ENCODE assay signal across 8 cellular contexts in genomic region chr17:40190197-40191021, GRCh38. TPM values are rescaled to one million over a fixed set of nuclear protein-coding genes. Genes with fewer than 3 reads are reported as not detected.
A peak's percentile ranks its signal among the peaks of the same experiment; 100 is the strongest.
DNase-seq lines count a peak whose midpoint lies in the region; ATAC-seq, FAIRE-seq and TF ChIP-seq lines count a peak whose summit lies in the region.

No MANE protein-coding gene starts in this region.

- H3K4me3 Mint-ChIP-seq in activated T-helper 1 cell treated with anti-CD3 and anti-CD28 coated beads, Interleukin-12 subunit alpha, Interleukin-12 subunit beta, Interleukin-2, Interleukin-4 antibody, amounts not matched to agents 30 ng/mL and 10 ng/mL and 1 ng/mL, durations not matched to agents 14 hours and 24 hours and 36 hours = peak overlapping the region; percentile 72

- TF ChIP-seq CTCF in testis (IDR thresholded peaks at IDR 0.05) = peak in 2 of 3 experiments; percentile 14 to 17
- no peak for TF ChIP-seq CTCF in lower leg skin (IDR thresholded peaks at IDR 0.05)

- H3K27me3 Mint-ChIP-seq in activated T-helper 1 cell treated with anti-CD3 and anti-CD28 coated beads, Interleukin-12 subunit alpha, Interleukin-12 subunit beta, Interleukin-2, Interleukin-4 antibody, amounts not matched to agents 30 ng/mL and 10 ng/mL and 1 ng/mL, durations not matched to agents 14 hours and 24 hours and 36 hours (ENCODE audit: insufficient read depth) = peaks cover 2% of the 10 kb centered on the region

- peaks cover 16% of the 10 kb centered on the region for H3K4me1 Mint-ChIP-seq in activated T-helper 1 cell treated with anti-CD3 and anti-CD28 coated beads, Interleukin-12 subunit alpha, Interleukin-12 subunit beta, Interleukin-2, Interleukin-4 antibody, amounts not matched to agents 30 ng/mL and 10 ng/mL and 1 ng/mL, durations not matched to agents 14 hours and 24 hours and 36 hours (ENCODE audit: low read depth)

- 38 to 39% methylated on average over 9 to 15 of the region's 15 CpGs for WGBS in testis, 2 donors
- WGBS in lower leg skin, 2 donors = 66 to 75% methylated on average over 13 to 15 of the region's 15 CpGs

- no peak overlapping the region for H3K27ac Mint-ChIP-seq in activated T-helper 1 cell treated with anti-CD3 and anti-CD28 coated beads, Interleukin-12 subunit alpha, Interleukin-12 subunit beta, Interleukin-2, Interleukin-4 antibody, amounts not matched to agents 30 ng/mL and 10 ng/mL and 1 ng/mL, durations not matched to agents 14 hours and 24 hours and 36 hours

- H3K36me3 ChIP-seq in testis (ENCODE audit: low read depth, missing control alignments) = no peaks in the 10 kb centered on the region

- H3K4me3 ChIP-seq in iPS-18c (ENCODE audit: insufficient read depth, low read depth, low read length) (peak overlapping the region; percentile 61; the same call in 1 of the 2 replicates), testis (peak overlapping the region in 1 of 2 donors; percentile 64), lower leg skin (ENCODE audit: low read depth, poor library complexity, severe bottlenecking) (no peak overlapping the region)

- no peak for ATAC-seq in HG03108 (IDR thresholded peaks at IDR 0.05; ENCODE audit: unreplicated experiment)

- intact Hi-C loops in activated T-helper 1 cell treated with anti-CD3 and anti-CD28 coated beads, Interleukin-12 subunit alpha, Interleukin-12 subunit beta, Interleukin-2, Interleukin-4 antibody, amounts not matched to agents 30 ng/mL and 10 ng/mL and 1 ng/mL, durations not matched to agents 14 hours and 24 hours and 36 hours (cut with micrococcal nuclease) = loop anchor here (1.0 to 2.0 kb wide), 3 partner anchors 14 to 177 kb away; partner anchors contain the start of gene RAPGEFL1
- intact Hi-C loops in testis (cut with DNase I; ENCODE audit: low total_unique reads) = no loop called here
- intact Hi-C loops in lower leg skin (cut with DNase I; ENCODE audit: low total_unique reads) = no loop called here

- no peak for FAIRE-seq in H54 (lab: Jason Lieb, UNC)

- DNase-seq in DMS79 (lab: John Stamatoyannopoulos, UW) (peak; percentile 76), NCI-H1105 (lab: John Stamatoyannopoulos, UW) (peak; percentile 75), testis (no peak), H54 (ENCODE audit: insufficient read length, low spot score) (no peak), lower leg skin (ENCODE audit: low spot score in 2 of 2) (no peak)
- DNase-seq in activated T-helper 1 cell treated with anti-CD3 and anti-CD28 coated beads, Interleukin-12 subunit alpha, Interleukin-12 subunit beta, Interleukin-2, Interleukin-4 antibody, amounts not matched to agents 30 ng/mL and 10 ng/mL and 1 ng/mL, durations not matched to agents 14 hours and 24 hours and 36 hours (ENCODE audit: low spot score) = no peak

- peaks cover 20% of the 10 kb centered on the region for H3K4me1 ChIP-seq in testis

- H3K27ac ChIP-seq in testis = no peak overlapping the region

- H3K9me3 ChIP-seq in iPS-18c (ENCODE audit: control insufficient read depth, insufficient read depth, low read length) (no peaks in the 10 kb centered on the region), testis (no peaks in the 10 kb centered on the region)

- H3K9me3 Mint-ChIP-seq in activated T-helper 1 cell treated with anti-CD3 and anti-CD28 coated beads, Interleukin-12 subunit alpha, Interleukin-12 subunit beta, Interleukin-2, Interleukin-4 antibody, amounts not matched to agents 30 ng/mL and 10 ng/mL and 1 ng/mL, durations not matched to agents 14 hours and 24 hours and 36 hours = no peaks in the 10 kb centered on the region

- no peaks in the 10 kb centered on the region for H3K27me3 ChIP-seq in testis

- peaks cover 5% of the 10 kb centered on the region for H3K36me3 Mint-ChIP-seq in activated T-helper 1 cell treated with anti-CD3 and anti-CD28 coated beads, Interleukin-12 subunit alpha, Interleukin-12 subunit beta, Interleukin-2, Interleukin-4 antibody, amounts not matched to agents 30 ng/mL and 10 ng/mL and 1 ng/mL, durations not matched to agents 14 hours and 24 hours and 36 hours (ENCODE audit: low read depth)

- no peak for TF ChIP-seq POLR2A in testis (IDR thresholded peaks at IDR 0.05)
- no peak; the same call in 1 of the 2 replicates for TF ChIP-seq POLR2A in H54 (IDR thresholded peaks at IDR 0.05; ENCODE audit: low read depth, low read length)
- TF ChIP-seq POLR2A in lower leg skin (IDR thresholded peaks at IDR 0.05) = no peak

RNA-seq across cellular contexts. Expression of gene RAPGEFL1, which starts 13.1 kb away (rescaled TPM):
- total RNA-seq in activated T-helper 1 cell treated with anti-CD3 and anti-CD28 coated beads, Interleukin-12 subunit alpha, Interleukin-12 subunit beta, Interleukin-2, Interleukin-4 antibody, amounts not matched to agents 30 ng/mL and 10 ng/mL and 1 ng/mL, durations not matched to agents 14 hours and 24 hours and 36 hours = 11.8 and 13.0 TPM in 2 replicates
- total RNA-seq in testis = 10 to 100 TPM; 22.3 to 23.9 TPM
- polyA plus RNA-seq in testis (ENCODE audit: insufficient read depth, low read depth, low replicate concordance) = 13.6 TPM
- 100 to 1,000 TPM; 273 to 467 (median 316) TPM for total RNA-seq in lower leg skin

RNA-seq across cellular contexts. Expression of gene WIPF2, which starts 28.7 kb away (rescaled TPM):
- total RNA-seq in activated T-helper 1 cell treated with anti-CD3 and anti-CD28 coated beads, Interleukin-12 subunit alpha, Interleukin-12 subunit beta, Interleukin-2, Interleukin-4 antibody, amounts not matched to agents 30 ng/mL and 10 ng/mL and 1 ng/mL, durations not matched to agents 14 hours and 24 hours and 36 hours = 25.8 and 27.6 TPM in 2 replicates
- total RNA-seq in testis (10 to 100 TPM; 16.4 to 20.1 TPM), lower leg skin (10 to 100 TPM; 14.5 to 24.3 (median 18.5) TPM)
- 21.1 TPM for polyA plus RNA-seq in testis (ENCODE audit: insufficient read depth, low read depth, low replicate concordance)

RNA-seq across cellular contexts. Expression of gene CASC3, which starts 50.1 kb away (rescaled TPM):
- total RNA-seq in activated T-helper 1 cell treated with anti-CD3 and anti-CD28 coated beads, Interleukin-12 subunit alpha, Interleukin-12 subunit beta, Interleukin-2, Interleukin-4 antibody, amounts not matched to agents 30 ng/mL and 10 ng/mL and 1 ng/mL, durations not matched to agents 14 hours and 24 hours and 36 hours = 117 TPM in 2 replicates
- total RNA-seq in testis (100 to 1,000 TPM; 123 to 132 TPM), lower leg skin (10 to 100 TPM; 32.3 to 58.1 (median 53.0) TPM)
- 143 TPM for polyA plus RNA-seq in testis (ENCODE audit: insufficient read depth, low read depth, low replicate concordance)

Comparison
In these comparisons a context has a peak if more than half of its experiments do, and no peak if none do; other contexts are left out.
1. DNase-seq: peak in DMS79 (single experiment) and NCI-H1105 (single experiment); none in activated T-helper 1 cell treated with anti-CD3 and anti-CD28 coated beads, Interleukin-12 subunit alpha, Interleukin-12 subunit beta, Interleukin-2, Interleukin-4 antibody, amounts not matched to agents 30 ng/mL and 10 ng/mL and 1 ng/mL, durations not matched to agents 14 hours and 24 hours and 36 hours (single experiment), testis (single experiment), H54 (single experiment) and lower leg skin (0 of 2).
2. CTCF ChIP-seq: peak in testis (2 of 3); none in lower leg skin (0 of 3).
3. RNA of gene RAPGEFL1, which starts 13.1 kb away (total RNA-seq): 273 to 467 TPM in lower leg skin; 22.3 to 23.9 TPM in testis and 11.8 to 13.0 TPM in activated T-helper 1 cell treated with anti-CD3 and anti-CD28 coated beads, Interleukin-12 subunit alpha, Interleukin-12 subunit beta, Interleukin-2, Interleukin-4 antibody, amounts not matched to agents 30 ng/mL and 10 ng/mL and 1 ng/mL, durations not matched to agents 14 hours and 24 hours and 36 hours; every median in the first group is over 10 times any median in the second.